In the genomic region with DNA sequence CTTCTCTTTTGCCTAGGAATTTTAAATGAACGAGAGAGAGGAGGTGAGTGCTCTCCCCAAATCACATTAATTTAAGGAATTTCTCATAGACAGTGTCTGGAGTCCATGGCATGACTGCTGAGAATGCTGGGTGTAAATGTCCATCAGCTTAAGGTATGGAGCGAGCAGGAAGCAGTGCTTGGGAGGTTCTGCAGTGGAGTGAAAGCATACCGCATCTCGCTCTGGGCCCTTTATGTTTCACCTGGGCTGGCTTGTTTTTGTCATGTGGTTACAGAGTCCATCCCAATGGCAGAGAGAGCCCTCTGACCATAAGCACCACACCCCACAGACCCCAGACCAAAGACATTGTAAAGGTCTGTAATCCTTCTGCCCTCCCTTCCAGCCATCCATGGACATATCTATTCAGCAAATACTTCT, we compare ENCODE assay signal across 1 cellular context.
TF ChIP-seq lines count a peak whose summit lies in the region.

No MANE protein-coding gene starts in this region.

TF ChIP-seq in IMR-90, 13 proteins besides CTCF, POLR2A, EP300 and RAD21 (continued from another document):
- TF ChIP-seq, protein P1, sequence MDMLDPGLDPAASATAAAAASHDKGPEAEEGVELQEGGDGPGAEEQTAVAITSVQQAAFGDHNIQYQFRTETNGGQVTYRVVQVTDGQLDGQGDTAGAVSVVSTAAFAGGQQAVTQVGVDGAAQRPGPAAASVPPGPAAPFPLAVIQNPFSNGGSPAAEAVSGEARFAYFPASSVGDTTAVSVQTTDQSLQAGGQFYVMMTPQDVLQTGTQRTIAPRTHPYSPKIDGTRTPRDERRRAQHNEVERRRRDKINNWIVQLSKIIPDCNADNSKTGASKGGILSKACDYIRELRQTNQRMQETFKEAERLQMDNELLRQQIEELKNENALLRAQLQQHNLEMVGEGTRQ (IDR thresholded peaks at IDR 0.05; ENCODE audit: low read depth, low read length): no peak
- TF ChIP-seq MXI1 (IDR thresholded peaks at IDR 0.05; ENCODE audit: borderline replicate concordance, low read depth, low read length): no peak
- TF ChIP-seq, protein P2, sequence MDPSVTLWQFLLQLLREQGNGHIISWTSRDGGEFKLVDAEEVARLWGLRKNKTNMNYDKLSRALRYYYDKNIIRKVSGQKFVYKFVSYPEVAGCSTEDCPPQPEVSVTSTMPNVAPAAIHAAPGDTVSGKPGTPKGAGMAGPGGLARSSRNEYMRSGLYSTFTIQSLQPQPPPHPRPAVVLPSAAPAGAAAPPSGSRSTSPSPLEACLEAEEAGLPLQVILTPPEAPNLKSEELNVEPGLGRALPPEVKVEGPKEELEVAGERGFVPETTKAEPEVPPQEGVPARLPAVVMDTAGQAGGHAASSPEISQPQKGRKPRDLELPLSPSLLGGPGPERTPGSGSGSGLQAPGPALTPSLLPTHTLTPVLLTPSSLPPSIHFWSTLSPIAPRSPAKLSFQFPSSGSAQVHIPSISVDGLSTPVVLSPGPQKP (IDR thresholded peaks at IDR 0.05; ENCODE audit: borderline replicate concordance, low read depth, low read length): no peak
- no peak for TF ChIP-seq RFX5 (IDR thresholded peaks at IDR 0.05; ENCODE audit: low read depth, low read length)
- TF ChIP-seq CEBPB (IDR thresholded peaks at IDR 0.05; ENCODE audit: low read depth, low read length): no peak
- TF ChIP-seq RCOR1 (IDR thresholded peaks at IDR 0.05; ENCODE audit: insufficient replicate concordance, low read length): no peak
- no peak for TF ChIP-seq FOS (IDR thresholded peaks at IDR 0.05; ENCODE audit: low read depth, low read length)
TF ChIP-seq in IMR-90: peak in this region for 0.
